ENCODE assay signal across 8 cellular contexts in the genomic region with DNA sequence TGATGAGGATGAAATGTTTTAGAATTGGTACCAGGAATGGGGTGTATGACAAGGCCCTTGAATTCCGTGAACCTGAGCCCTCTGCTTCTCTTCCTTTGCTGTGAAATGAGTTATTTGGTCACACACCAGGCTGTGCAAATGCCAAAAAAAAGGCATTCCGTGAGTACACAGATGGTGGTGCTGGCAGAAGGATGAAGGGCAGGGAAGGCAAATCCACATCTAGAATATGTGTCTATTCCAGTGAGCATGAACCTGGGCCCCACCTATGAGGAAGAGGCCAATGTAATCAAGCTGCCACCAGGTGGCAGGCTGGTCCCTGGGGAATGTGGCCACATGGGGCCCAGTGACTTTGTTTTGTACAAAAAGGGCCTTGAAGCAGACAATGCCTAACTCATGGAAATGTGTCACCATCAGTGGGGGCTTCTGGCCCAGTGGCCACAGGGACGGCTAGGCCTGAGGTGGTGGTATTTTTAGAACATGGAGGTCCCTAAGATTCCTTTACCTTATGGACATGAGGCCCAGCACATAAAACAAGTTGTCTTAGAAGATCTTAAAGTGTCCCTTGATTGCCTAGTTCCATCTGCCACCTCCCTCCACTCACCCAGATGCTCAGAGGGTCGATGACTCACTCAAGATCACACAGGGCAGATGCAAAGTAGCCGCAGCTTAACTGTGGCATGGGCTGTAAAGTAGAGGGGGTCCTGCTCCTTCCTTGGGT. TPM values are rescaled to one million over a fixed set of nuclear protein-coding genes. Genes with fewer than 3 reads are reported as not detected.
DNase-seq lines count a peak whose midpoint lies in the region; ATAC-seq and TF ChIP-seq lines count a peak whose summit lies in the region.

No MANE protein-coding gene starts in this region.

- ATAC-seq in GM18907 (IDR thresholded peaks at IDR 0.05; ENCODE audit: unreplicated experiment): no peak

- H3K27me3 Mint-ChIP-seq in activated CD4-positive, alpha-beta T cell treated with anti-CD3 and anti-CD28 coated beads, Interleukin-2, amount 10 ng/mL, durations not matched to agents 24 days and 14 days: no peaks in the 10 kb centered on the region

- H3K27ac ChIP-seq in cingulate gyrus (ENCODE audit: low read depth, low read length): peak overlapping the region; percentile 87

- no peaks in the 10 kb centered on the region for H3K36me3 Mint-ChIP-seq in activated CD4-positive, alpha-beta T cell treated with anti-CD3 and anti-CD28 coated beads, Interleukin-2, amount 10 ng/mL, durations not matched to agents 24 days and 14 days (ENCODE audit: low read depth)

- no peak overlapping the region for H3K4me3 Mint-ChIP-seq in activated CD4-positive, alpha-beta T cell treated with anti-CD3 and anti-CD28 coated beads, Interleukin-2, amount 10 ng/mL, durations not matched to agents 24 days and 14 days

- peaks cover 35% of the 10 kb centered on the region for H3K4me1 Mint-ChIP-seq in activated CD4-positive, alpha-beta T cell treated with anti-CD3 and anti-CD28 coated beads, Interleukin-2, amount 10 ng/mL, durations not matched to agents 24 days and 14 days

- no peaks in the 10 kb centered on the region for H3K9me3 Mint-ChIP-seq in activated CD4-positive, alpha-beta T cell treated with anti-CD3 and anti-CD28 coated beads, Interleukin-2, amount 10 ng/mL, durations not matched to agents 24 days and 14 days

- H3K27ac Mint-ChIP-seq in activated CD4-positive, alpha-beta T cell treated with anti-CD3 and anti-CD28 coated beads, Interleukin-2, amount 10 ng/mL, durations not matched to agents 24 days and 14 days: peak overlapping the region; percentile 94

- peak; percentile 88 for TF ChIP-seq CTCF in GM12874 (IDR thresholded peaks at IDR 0.05; ENCODE audit: insufficient read depth, low read depth, low read length)

- intact Hi-C loops in activated CD4-positive, alpha-beta T cell treated with anti-CD3 and anti-CD28 coated beads, Interleukin-2, amount 10 ng/mL, durations not matched to agents 24 days and 14 days (cut with micrococcal nuclease): loop anchor here (1.0 to 10.0 kb wide), 4 partner anchors 35 to 286 kb away; a partner anchor contains a TSS

- DNase-seq in A172 (ENCODE audit: low spot score) (peak; percentile 57), NCI-H524 (lab: John Stamatoyannopoulos, UW) (peak; percentile 86 to 94), medulla oblongata (ENCODE audit: extremely low spot score) (peak; percentile 89)
- DNase-seq in activated CD4-positive, alpha-beta T cell treated with anti-CD3 and anti-CD28 coated beads, Interleukin-2, amount 10 ng/mL, durations not matched to agents 24 days and 14 days: peak; percentile 94
- peak; percentile 55 to 74 for DNase-seq in stimulated activated CD8-positive, alpha-beta memory T cell treated with anti-CD3 and anti-CD28 coated beads, Interleukin-2, amount 100 ng/mL, for 48 hours (ENCODE audit: low read depth in 2 of 2)

RNA-seq across cellular contexts. Expression of a gene that starts 3.9 kb away (rescaled TPM):
- total RNA-seq in A172 (2014; rRNA removed; shearing (Covaris generic)): 9.9 and 15.6 TPM in 2 replicates
- total RNA-seq in activated CD4-positive, alpha-beta T cell treated with anti-CD3 and anti-CD28 coated beads, Interleukin-2, amount 10 ng/mL, durations not matched to agents 24 days and 14 days: 10.4 and 15.2 TPM in 2 replicates

RNA-seq across cellular contexts. Expression of a gene that starts 5.7 kb away (rescaled TPM):
- total RNA-seq in A172 (2014; rRNA removed; shearing (Covaris generic)): 5.4 and 11.8 TPM in 2 replicates
- total RNA-seq in activated CD4-positive, alpha-beta T cell treated with anti-CD3 and anti-CD28 coated beads, Interleukin-2, amount 10 ng/mL, durations not matched to agents 24 days and 14 days: 25.1 and 26.7 TPM in 2 replicates

RNA-seq across cellular contexts. Expression of a gene that starts 34.3 kb away (rescaled TPM):
- 1.1 and 1.2 TPM in 2 replicates for total RNA-seq in A172 (2014; rRNA removed; shearing (Covaris generic))
- 2.9 and 3.2 TPM in 2 replicates for total RNA-seq in activated CD4-positive, alpha-beta T cell treated with anti-CD3 and anti-CD28 coated beads, Interleukin-2, amount 10 ng/mL, durations not matched to agents 24 days and 14 days

RNA-seq across cellular contexts. Expression of a gene that starts 34.4 kb away (rescaled TPM):
- total RNA-seq in A172 (2014; rRNA removed; shearing (Covaris generic)): 16.6 and 17.1 TPM in 2 replicates
- total RNA-seq in activated CD4-positive, alpha-beta T cell treated with anti-CD3 and anti-CD28 coated beads, Interleukin-2, amount 10 ng/mL, durations not matched to agents 24 days and 14 days: 79.3 and 80.5 TPM in 2 replicates

RNA-seq across cellular contexts. Expression of a gene that starts 34.4 kb away (rescaled TPM):
- total RNA-seq in A172 (2014; rRNA removed; shearing (Covaris generic)): 25.1 and 39.8 TPM in 2 replicates
- total RNA-seq in activated CD4-positive, alpha-beta T cell treated with anti-CD3 and anti-CD28 coated beads, Interleukin-2, amount 10 ng/mL, durations not matched to agents 24 days and 14 days: 314 and 319 TPM in 2 replicates
